In genomic region chr4:113539408-113539807, GRCh38 we compare ENCODE assay signal across 13 cellular contexts.
DNase-seq lines count a peak whose midpoint lies in the region; ATAC-seq, FAIRE-seq and TF ChIP-seq lines count a peak whose summit lies in the region.
"Had no signal": no experiment of that assay in that cellular context is flagged by ENCODE, and none has a peak within 500 bp of the region (broad histone marks: within the 10 kb centered on the region; RNA-seq: fewer than 3 reads in every experiment).

No MANE protein-coding gene starts in this region.

- intact Hi-C loops in sciatic nerve (cut with DNase I), result no loop called here

- H3K4me3 ChIP-seq in fibroblast of villous mesenchyme (ENCODE audit: low read depth, low read length), result no peak overlapping the region
- H3K4me3 ChIP-seq: cardiac muscle cell, lung, SK-N-MC had no signal

- TF ChIP-seq CTCF in fibroblast of villous mesenchyme (IDR thresholded peaks at IDR 0.05; ENCODE audit: insufficient read depth, low read depth, low read length), result no peak

- DNase-seq in GM04503 (ENCODE audit: low read depth) (peak; percentile 56), HS-27A (ENCODE audit: low read depth) (peak; percentile 83), fibroblast of villous mesenchyme (ENCODE audit: low read depth) (peak; percentile 25), sciatic nerve (ENCODE audit: low spot score) (no peak), NCI-H510A (lab: John Stamatoyannopoulos, UW) (no peak), frontal cortex (ENCODE audit: low spot score in 2 of 2) (no peak), NCI-H2196 treated with DMSO at 0.1 percent for 48 hours (lab: John Stamatoyannopoulos, UW; ENCODE audit: unreplicated experiment) (no peak)
- DNase-seq: KG1 had no signal

- ATAC-seq in GM19397 (IDR thresholded peaks at IDR 0.05; ENCODE audit: unreplicated experiment) (peak; percentile 78), sciatic nerve (no peak)

- FAIRE-seq in frontal cortex (lab: Jason Lieb, UNC), result no peak
- FAIRE-seq: GM12892 had no signal

Comparison
In these comparisons a context has a peak if more than half of its experiments do, and no peak if none do; other contexts are left out.
1. DNase-seq: peak in GM04503 (single experiment), HS-27A (single experiment) and fibroblast of villous mesenchyme (single experiment); none in sciatic nerve (single experiment), NCI-H510A (single experiment), frontal cortex (0 of 2) and NCI-H2196 treated with DMSO at 0.1 percent for 48 hours (single experiment).